Comparison of ENCODE assay signal across 8 cellular contexts in genomic region chr14:89428556-89429196, GRCh38. TPM values are rescaled to one million over a fixed set of nuclear protein-coding genes. Genes with fewer than 3 reads are reported as not detected.
DNase-seq lines count a peak whose midpoint lies in the region; ATAC-seq, FAIRE-seq and TF ChIP-seq lines count a peak whose summit lies in the region.

No MANE protein-coding gene starts in this region.

- H3K27me3 ChIP-seq in H9 (ENCODE audit: insufficient read depth, low read length) (no peaks in the 10 kb centered on the region), pancreas (no peaks in the 10 kb centered on the region)

- H4K91ac ChIP-seq in H9 (ENCODE audit: insufficient read length, low read depth, low read length) = no peak overlapping the region

- H3K9me3 Mint-ChIP-seq in H9 = no peaks in the 10 kb centered on the region; a peak in 2 of 5 replicates

- no peak overlapping the region for H2BK120ac ChIP-seq in H9 (ENCODE audit: low read depth, low read length, poor library complexity, severe bottlenecking)

- H3K4me3 Mint-ChIP-seq in H9 = no peak overlapping the region

- H2BK20ac ChIP-seq in H9 (ENCODE audit: low read depth, low read length, poor library complexity, severe bottlenecking) = no peak overlapping the region

- H3K14ac ChIP-seq in H9 (ENCODE audit: insufficient read depth, low read length) = peak overlapping the region; percentile 38

- H2BK5ac ChIP-seq in H9 (ENCODE audit: insufficient read length, low read length) = no peak overlapping the region

- no peaks in the 10 kb centered on the region for H4K20me1 ChIP-seq in H9 (ENCODE audit: control insufficient read depth, insufficient read depth, insufficient read length)

- H2BK12ac ChIP-seq in H9 (ENCODE audit: insufficient read length, low read depth, low read length) = no peak overlapping the region

- peak overlapping the region; percentile 25 to 96 (median 91); a peak in 4 of 7 replicates for H3K27ac Mint-ChIP-seq in H9

- H3K27me3 Mint-ChIP-seq in H9 (ENCODE audit: low read depth) = no peaks in the 10 kb centered on the region; the same call in 1 of the 2 replicates

- no peak overlapping the region for H2AK5ac ChIP-seq in H9 (ENCODE audit: insufficient read length, low read length)

- H3K4ac ChIP-seq in H9 (ENCODE audit: low read depth, low read length) = no peak overlapping the region

- H3K9me3 ChIP-seq in H9 (ENCODE audit: control insufficient read depth, low read depth, low read length) = no peaks in the 10 kb centered on the region
- no peaks in the 10 kb centered on the region for H3K9me3 ChIP-seq in pancreas

- peaks cover 4% of the 10 kb centered on the region; the same call in 1 of the 2 replicates for H3K79me2 ChIP-seq in H9 (ENCODE audit: insufficient read depth, low read length)

- H3K4me1 Mint-ChIP-seq in H9 = peaks cover 53 to 55% of the 10 kb centered on the region in 2 experiments

- no peak overlapping the region for H3T11ph ChIP-seq in H9 (ENCODE audit: low read length)

- H2BK15ac ChIP-seq in H9 (ENCODE audit: low read depth, low read length) = no peak overlapping the region

- H3K18ac ChIP-seq in H9 (ENCODE audit: insufficient read length, low read depth, low read length) = peak overlapping the region; percentile 41

- WGBS in H9 (ENCODE audit: extremely low coverage, insufficient read length, low lambda C conversion rate) = no CpG with 5 or more reads among the region's 17 CpGs
- 81 to 82% methylated on average over 17 of the region's 17 CpGs for WGBS in pancreas, 2 donors

- H3K4me1 ChIP-seq in H9 (ENCODE audit: insufficient read depth, low read length) (peaks cover 6% of the 10 kb centered on the region), pancreas (peaks cover 8 to 23% (median 18%) of the 10 kb centered on the region in 3 donors)

- peak in 3 of 4 donors; percentile 6 to 13 (median 7) for ATAC-seq in pancreas
- no peak for ATAC-seq in HG02840 (IDR thresholded peaks at IDR 0.05; ENCODE audit: low FRiP score, unreplicated experiment)

- H3K79me1 ChIP-seq in H9 (ENCODE audit: insufficient read depth, low read depth, low read length, poor library complexity, severe bottlenecking) = peaks cover 2% of the 10 kb centered on the region

- no peak overlapping the region for H4K5ac ChIP-seq in H9 (ENCODE audit: insufficient read length, low read depth, low read length)

- no peak overlapping the region for H3K56ac ChIP-seq in H9 (ENCODE audit: insufficient read length, low read depth, low read length)

- no peak for TF ChIP-seq CTCF in H9 (conservative IDR thresholded peaks at IDR 0.05)
- TF ChIP-seq CTCF in pancreas (IDR thresholded peaks at IDR 0.05) = no peak

- H3K36me3 ChIP-seq in pancreas = no peaks in the 10 kb centered on the region

- H2AFZ ChIP-seq in H9 (ENCODE audit: low read length) = no peak overlapping the region

- peaks cover 3 to 8% (median 5%) of the 10 kb centered on the region in 3 experiments; a peak in 4 of 7 replicates for H3K36me3 Mint-ChIP-seq in H9 (ENCODE audit: insufficient read depth in 1 of 3, low read depth in 3 of 3)

- FAIRE-seq in pancreas (lab: Jason Lieb, UNC) = no peak

- no peak overlapping the region for H3K23ac ChIP-seq in H9 (ENCODE audit: insufficient read length, low read depth, low read length)

- intact Hi-C loops in pancreas (cut with DNase I) = no loop called here

- H4K8ac ChIP-seq in H9 (replicated peaks; ENCODE audit: insufficient read length, low read depth, low read length) = no peak overlapping the region

- no peak overlapping the region for H3K4me2 ChIP-seq in H9 (ENCODE audit: insufficient read depth, insufficient read length, low read length)

- DNase-seq in H9 (peak; percentile 64), NCI-H510A (lab: John Stamatoyannopoulos, UW) (peak; percentile 88), dermis blood vessel endothelial cell (peak; percentile 27), pancreas (peak in 2 of 6 donors; percentile 21 to 64), SW 1271 (lab: John Stamatoyannopoulos, UW) (no peak), HuH-7.5 (ENCODE audit: low spot score) (no peak)
- DNase-seq in stimulated activated CD4-positive, alpha-beta T cell treated with anti-CD3 and anti-CD28 coated beads, Interleukin-4, amount 100 ng/mL, for 24 hours = no peak

- H3K4me3 ChIP-seq in pancreas = no peak overlapping the region

- no peaks in the 10 kb centered on the region for H3K23me2 ChIP-seq in H9 (ENCODE audit: insufficient read length, low read depth, low read length, poor library complexity, severe bottlenecking)

- no peak overlapping the region for H3K27ac ChIP-seq in H9 (ENCODE audit: insufficient read length, low read depth, low read length)
- no peak overlapping the region for H3K27ac ChIP-seq in pancreas

- no peak overlapping the region for H3K9ac ChIP-seq in H9 (ENCODE audit: extremely low read depth, insufficient read length, low read length)

RNA-seq across cellular contexts. Expression of gene FOXN3, which starts 11.6 kb away (rescaled TPM):
- total RNA-seq in H9 (2021) (114 and 125 TPM in 2 replicates), dermis blood vessel endothelial cell (25.9 and 39.5 TPM in 2 replicates), pancreas (10 to 100 TPM; 28.3 to 58.0 (median 34.7) TPM)
- polyA plus RNA-seq in pancreas = 1 to 10 TPM; 8.8 TPM

Comparison
In these comparisons a context has a peak if more than half of its experiments do, and no peak if none do; other contexts are left out.
1. DNase-seq: peak in H9 (single experiment), NCI-H510A (single experiment) and dermis blood vessel endothelial cell (single experiment); none in SW 1271 (0 of 2), HuH-7.5 (single experiment) and stimulated activated CD4-positive, alpha-beta T cell treated with anti-CD3 and anti-CD28 coated beads, Interleukin-4, amount 100 ng/mL, for 24 hours (single experiment).